19 cellular contexts compared by ENCODE assay signal in genomic region chr10:128626397-128627060, GRCh38.
"Had no signal": no experiment of that assay in that cellular context is flagged by ENCODE, and none has a peak within 500 bp of the region (broad histone marks: within the 10 kb centered on the region; RNA-seq: fewer than 3 reads in every experiment).

No MANE protein-coding gene starts in this region.

- H3K36me3 Mint-ChIP-seq: activated naive CD4-positive, alpha-beta T cell treated with anti-CD3 and anti-CD28 coated beads, Interleukin-2, amount 10 ng/mL, durations not matched to agents 7 days and 5 days; naive B cell had no signal

- H3K36me3 ChIP-seq: tibial artery had no signal

- H3K4me1 Mint-ChIP-seq: activated naive CD4-positive, alpha-beta T cell treated with anti-CD3 and anti-CD28 coated beads, Interleukin-2, amount 10 ng/mL, durations not matched to agents 7 days and 5 days; activated T-helper 17 cell treated with anti-CD3 and anti-CD28 coated beads, Interleukin-2, amount 50 U/mL, for 72 hours; naive B cell had no signal

- H3K27me3 Mint-ChIP-seq: activated naive CD4-positive, alpha-beta T cell treated with anti-CD3 and anti-CD28 coated beads, Interleukin-2, amount 10 ng/mL, durations not matched to agents 7 days and 5 days; activated T-helper 17 cell treated with anti-CD3 and anti-CD28 coated beads, Interleukin-2, amount 50 U/mL, for 72 hours had no signal

- H3K27me3 ChIP-seq: tibial artery had no signal

- H3K4me3 ChIP-seq: coronary artery, lung, tibial artery had no signal

- H3K27ac Mint-ChIP-seq: activated naive CD4-positive, alpha-beta T cell treated with anti-CD3 and anti-CD28 coated beads, Interleukin-2, amount 10 ng/mL, durations not matched to agents 7 days and 5 days; activated T-helper 17 cell treated with anti-CD3 and anti-CD28 coated beads, Interleukin-2, amount 50 U/mL, for 72 hours; naive B cell had no signal

- DNase-seq: activated CD4-positive, alpha-beta T cell treated with anti-CD3 and anti-CD28 coated beads, Interleukin-2, amount 50 U/mL, for 48 hours; activated CD4-positive, CD25-positive, alpha-beta regulatory T cell treated with anti-CD3 and anti-CD28 coated beads, Interleukin-2, amount 50 U/mL, for 72 hours; activated naive CD4-positive, alpha-beta T cell treated with anti-CD3 and anti-CD28 coated beads, Interleukin-2, amount 10 ng/mL, durations not matched to agents 7 days and 5 days; central memory CD4-positive, alpha-beta T cell; effector CD4-positive, alpha-beta T cell; foreskin fibroblast; hippocampal formation; left cardiac atrium; naive B cell; nucleus accumbens; posterior cingulate gyrus; stimulated activated CD4-positive, alpha-beta T cell treated with anti-CD3 and anti-CD28 coated beads, Interleukin-15, amount 100 ng/mL, for 24 hours; stimulated activated CD4-positive, alpha-beta T cell treated with anti-CD3 and anti-CD28 coated beads, Interleukin-4, amount 100 ng/mL, for 24 hours; stimulated activated naive CD4-positive, alpha-beta T cell; T-helper 9 cell; tibial artery had no signal

- H3K27ac ChIP-seq: coronary artery, tibial artery had no signal

- H3K9me3 Mint-ChIP-seq: activated naive CD4-positive, alpha-beta T cell treated with anti-CD3 and anti-CD28 coated beads, Interleukin-2, amount 10 ng/mL, durations not matched to agents 7 days and 5 days; activated T-helper 17 cell treated with anti-CD3 and anti-CD28 coated beads, Interleukin-2, amount 50 U/mL, for 72 hours had no signal

- H3K4me3 Mint-ChIP-seq: activated naive CD4-positive, alpha-beta T cell treated with anti-CD3 and anti-CD28 coated beads, Interleukin-2, amount 10 ng/mL, durations not matched to agents 7 days and 5 days; activated T-helper 17 cell treated with anti-CD3 and anti-CD28 coated beads, Interleukin-2, amount 50 U/mL, for 72 hours; naive B cell had no signal

- H3K9me3 ChIP-seq: tibial artery had no signal

- H3K4me1 ChIP-seq: tibial artery had no signal
